34 cellular contexts compared by ENCODE assay signal in the genomic region with DNA sequence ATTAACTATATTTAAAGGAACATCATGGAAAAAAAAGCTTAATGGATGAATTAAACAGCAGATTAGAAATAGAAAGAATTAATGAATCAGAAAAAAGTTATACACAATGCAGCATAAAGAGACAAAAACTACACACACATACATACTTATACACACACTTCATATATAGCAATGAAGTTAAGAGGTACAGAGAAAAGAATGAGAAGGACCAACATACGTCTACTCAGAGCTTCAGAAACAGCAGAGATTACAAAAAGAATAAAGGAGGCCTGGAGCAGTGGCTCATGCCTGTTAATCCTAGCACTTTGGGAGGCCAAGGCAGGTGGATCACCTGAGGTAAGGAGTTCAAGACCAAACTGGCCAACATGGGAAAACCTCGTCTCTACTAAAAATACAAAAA.
"Had no signal": no experiment of that assay in that cellular context is flagged by ENCODE, and none has a peak within 500 bp of the region (broad histone marks: within the 10 kb centered on the region; RNA-seq: fewer than 3 reads in every experiment).

No MANE protein-coding gene starts in this region.

- DNase-seq: Karpas-422, Kasumi-1, MG63, MM.1S, MV-4-11, NCI-H1048, NCI-H1092, NCI-H1092 treated with DMSO at 0.1 percent for 48 hours, NCI-H1105, NCI-H1105 treated with DMSO at 0.1 percent for 48 hours, NCI-H1417, NCI-H1417 treated with DMSO at 0.1 percent for 48 hours, NCI-H1436, NCI-H1436 treated with DMSO at 0.1 percent for 48 hours, NCI-H146, NCI-H1694, NCI-H1694 treated with DMSO at 0.1 percent for 48 hours, NCI-H187, NCI-H187 treated with DMSO at 0.1 percent for 48 hours, NCI-H1930, NCI-H2029, NCI-H2029 treated with DMSO at 0.1 percent for 48 hours, NCI-H2081, NCI-H2081 treated with DMSO at 0.1 percent for 48 hours, NCI-H2107, NCI-H2171, NCI-H2171 treated with DMSO at 0.1 percent for 48 hours, NCI-H2227 treated with DMSO at 0.1 percent for 48 hours, NCI-H226, NCI-H345, NCI-H446, NCI-H446 treated with DMSO at 0.1 percent for 48 hours, NCI-H510A, NCI-H510A treated with DMSO at 0.1 percent for 48 hours had no signal

- H3K4me3 ChIP-seq: MG63 had no signal

- H3K27me3 ChIP-seq: MG63 had no signal

- H3K36me3 ChIP-seq: MG63 had no signal
